Comparison of ENCODE assay signal across 23 cellular contexts in genomic region chr2:179954026-179954425, GRCh38. TPM values are rescaled to one million over a fixed set of nuclear protein-coding genes. Genes with fewer than 3 reads are reported as not detected.
DNase-seq lines count a peak whose midpoint lies in the region; ATAC-seq, FAIRE-seq and TF ChIP-seq lines count a peak whose summit lies in the region.
"Had no signal": no experiment of that assay in that cellular context is flagged by ENCODE, and none has a peak within 500 bp of the region (broad histone marks: within the 10 kb centered on the region; RNA-seq: fewer than 3 reads in every experiment).

No MANE protein-coding gene starts in this region.

- 45% methylated on average over 4 of the region's 4 CpGs for WGBS in HepG2 (ENCODE audit: low lambda C conversion rate)

- no peaks in the 10 kb centered on the region for H4K20me1 ChIP-seq in PC-9 (ENCODE audit: insufficient read depth)
- H4K20me1 ChIP-seq in HepG2 (ENCODE audit: insufficient read depth, low read length) = no peaks in the 10 kb centered on the region

- H3K9me2 ChIP-seq in PC-9 (ENCODE audit: insufficient read depth) = no peaks in the 10 kb centered on the region

- in situ Hi-C loops in HepG2 (cut with HindIII; ENCODE audit: extremely low pct_ligation_motif_present, low pct_unique_long_range_greater_than_20kb) = no loop called here

- H3K4me3 ChIP-seq in LNCaP clone FGC (ENCODE audit: low read depth, low read length) (no peak overlapping the region), PC-9 (no peak overlapping the region), HepG2 (replicated peaks in 1 of 3; ENCODE audit: insufficient read depth in 1 of 3, low read depth in 2 of 3, low read length in 3 of 3) (no peak overlapping the region), Caco-2 (ENCODE audit: low read depth, low read length) (no peak overlapping the region)
- H3K4me3 ChIP-seq: ascending aorta, thyroid gland had no signal

- H3K36me3 Mint-ChIP-seq in Caco-2 (ENCODE audit: insufficient read depth, unreplicated experiment) = peaks cover 28% of the 10 kb centered on the region

- TF ChIP-seq EP300 in HepG2 (IDR thresholded peaks at IDR 0.05; ENCODE audit: low read depth in 2 of 2, low read length in 2 of 2) (peak; percentile 35 to 89; a peak in 2 of 4 replicates), HepG2 (CRISPR knock-in tag; IDR thresholded peaks at IDR 0.05; ENCODE audit: borderline replicate concordance) (no peak)

- H3K4me3 Mint-ChIP-seq in Caco-2 (ENCODE audit: unreplicated experiment) = no peak overlapping the region
- H3K4me3 Mint-ChIP-seq: CD14-positive monocyte; neural crest cell; stimulated activated naive CD8-positive, alpha-beta T cell treated with anti-CD3 and anti-CD28 coated beads, Interleukin-15, Interleukin-2, amounts not matched to agents 100 ng/mL and 50 ng/mL, for 24 hours had no signal

- peak; percentile 76 for ATAC-seq in HepG2
- ATAC-seq in GM18873 (IDR thresholded peaks at IDR 0.05; ENCODE audit: low FRiP score, unreplicated experiment) = no peak
- ATAC-seq: activated naive CD4-positive, alpha-beta T cell treated with anti-CD3 and anti-CD28 coated beads, Interleukin-2, amount 50 U/mL, for 72 hours had no signal

- H3K36me3 ChIP-seq in PC-9 (ENCODE audit: low read depth) = peaks cover 66% of the 10 kb centered on the region
- H3K36me3 ChIP-seq in HepG2 (replicated peaks in 1 of 2; ENCODE audit: control insufficient read depth in 1 of 2, insufficient read depth in 2 of 2, low read length in 2 of 2) = peaks cover 12 to 62% of the 10 kb centered on the region in 2 experiments
- no peaks in the 10 kb centered on the region; the same call in 1 of the 2 replicates for H3K36me3 ChIP-seq in Caco-2 (ENCODE audit: control insufficient read depth, insufficient read depth, low read length)

- peak; percentile 20 for DNase-seq in DMS153 treated with DMSO at 0.1 percent for 48 hours (lab: John Stamatoyannopoulos, UW; ENCODE audit: unreplicated experiment)
- DNase-seq in LNCaP clone FGC (ENCODE audit: low read depth) = peak; percentile 85
- DNase-seq in PC-9 = peak in 1 of 2 experiments; percentile 67
- DNase-seq in HepG2 (ENCODE audit: low spot score) = peak; percentile 65
- DNase-seq in Caco-2 = no peak
- DNase-seq in NOMO-1 treated with DMSO at 0.1 percent for 48 hours (lab: John Stamatoyannopoulos, UW; ENCODE audit: unreplicated experiment) = no peak
- DNase-seq: caudate nucleus; dermis blood vessel endothelial cell; NCI-H187 treated with DMSO at 0.1 percent for 48 hours; NCI-H526; OCI-M1; posterior cingulate gyrus; SHP77; stimulated activated CD4-positive, alpha-beta T cell treated with anti-CD3 and anti-CD28 coated beads, Interleukin-15, amount 100 ng/mL, for 24 hours; thyroid gland had no signal

- CTCF ChIA-PET in PC-9 (lab: Charles Lee) = no interaction called here
- CTCF ChIA-PET in HepG2 (lab: Yijun Ruan, JAX; ENCODE audit: low intra/inter-chr PET ratio, low total read pairs) = no interaction called here
- CTCF ChIA-PET in Caco-2 (lab: Charles Lee) = no interaction called here

- no peak for TF ChIP-seq POLR2A in HepG2 (IDR thresholded peaks at IDR 0.05; ENCODE audit: insufficient read depth in 1 of 2, low read depth in 2 of 2, low read length in 2 of 2)

- intact Hi-C loops in PC-9 (cut with micrococcal nuclease; ENCODE audit: unreplicated experiment) = no loop called here
- intact Hi-C loops in HepG2 (cut with micrococcal nuclease; ENCODE audit: unreplicated experiment) = no loop called here
- intact Hi-C loops in Caco-2 (cut with micrococcal nuclease; ENCODE audit: unreplicated experiment) = no loop called here

- H3K27me3 ChIP-seq in PC-9 (ENCODE audit: insufficient read depth, low read depth) (no peaks in the 10 kb centered on the region), HepG2 (ENCODE audit: control insufficient read depth in 1 of 2, insufficient read depth in 2 of 2, low read length in 2 of 2) (no peaks in the 10 kb centered on the region), Caco-2 (replicated peaks; ENCODE audit: control insufficient read depth, insufficient read depth, low read length) (no peaks in the 10 kb centered on the region)
- H3K27me3 ChIP-seq: ascending aorta, thyroid gland had no signal

- no peak for FAIRE-seq in HepG2 (lab: Jason Lieb, UNC)
- FAIRE-seq: keratinocyte had no signal

- H3K27me3 Mint-ChIP-seq in Caco-2 (ENCODE audit: insufficient read depth, unreplicated experiment) = no peaks in the 10 kb centered on the region
- H3K27me3 Mint-ChIP-seq: stimulated activated naive CD8-positive, alpha-beta T cell treated with anti-CD3 and anti-CD28 coated beads, Interleukin-15, Interleukin-2, amounts not matched to agents 100 ng/mL and 50 ng/mL, for 24 hours had no signal

- H3F3A ChIP-seq in PC-9 (ENCODE audit: insufficient read depth, low read depth) = peaks cover 7% of the 10 kb centered on the region; the same call in 1 of the 2 replicates

- H3K4me1 ChIP-seq in PC-9 (replicated peaks; ENCODE audit: insufficient read depth) = peaks cover 12% of the 10 kb centered on the region; the same call in 1 of the 2 replicates
- peaks cover 17% of the 10 kb centered on the region for H3K4me1 ChIP-seq in HepG2 (ENCODE audit: insufficient read depth, low read length)
- H3K4me1 ChIP-seq in Caco-2 = no peaks in the 10 kb centered on the region
- H3K4me1 ChIP-seq: ascending aorta, thyroid gland had no signal

- no peak overlapping the region for H3K27ac Mint-ChIP-seq in Caco-2 (ENCODE audit: unreplicated experiment)
- H3K27ac Mint-ChIP-seq: activated T-helper 2 cell treated with anti-CD3 and anti-CD28 coated beads, Interferon-gamma antibody, Interleukin-2, Interleukin-4, amounts not matched to agents 10 μg/mL and 5 μg/mL and 100 μg/mL, durations not matched to agents 14 hours and 24 hours and 36 hours; stimulated activated naive CD8-positive, alpha-beta T cell treated with anti-CD3 and anti-CD28 coated beads, Interleukin-15, Interleukin-2, amounts not matched to agents 100 ng/mL and 50 ng/mL, for 24 hours had no signal

- no peak overlapping the region for H3K4me2 ChIP-seq in PC-9
- no peak overlapping the region for H3K4me2 ChIP-seq in HepG2 (ENCODE audit: low read depth, low read length)

- H3K4me1 Mint-ChIP-seq in Caco-2 (ENCODE audit: low read depth, unreplicated experiment) = no peaks in the 10 kb centered on the region
- H3K4me1 Mint-ChIP-seq: neural crest cell had no signal

- no peak for TF ChIP-seq RAD21 in HepG2 (CRISPR knock-in tag; IDR thresholded peaks at IDR 0.05)

- POLR2A ChIA-PET in PC-9 (lab: Charles Lee; ENCODE audit: unreplicated experiment) (interaction anchor here (0.6 kb wide), 1 partner anchor 43 kb away, joined by 3 read pairs; no protein-coding TSS in a partner anchor), HepG2 (lab: Yijun Ruan, JAX) (interaction anchor here (1.5 kb wide), 1 partner anchor 53 kb away, joined by 4 read pairs; the partner anchor contains the start of gene CWC22), Caco-2 (lab: Charles Lee) (no interaction called here)

- H3K27ac ChIP-seq in PC-9 = 0 out of 2 replicates have a peak overlapping the region, but pooled peaks have one; percentile 1
- no peak overlapping the region for H3K27ac ChIP-seq in HepG2 (ENCODE audit: extremely low read length, insufficient read depth, low read length)
- H3K27ac ChIP-seq: ascending aorta, thyroid gland had no signal

- no peak overlapping the region for H3K9ac ChIP-seq in HepG2 (ENCODE audit: insufficient read depth, low read depth, low read length)

- TF ChIP-seq CTCF in LNCaP clone FGC (IDR thresholded peaks at IDR 0.05; ENCODE audit: control insufficient read depth, extremely low read depth, insufficient read depth) (no peak), PC-9 (conservative IDR thresholded peaks at IDR 0.05) (no peak), HepG2 (CRISPR knock-in tag; IDR thresholded peaks at IDR 0.05) (no peak), Caco-2 (IDR thresholded peaks at IDR 0.05; ENCODE audit: insufficient read depth in 1 of 2, low read depth in 1 of 2, low read length in 1 of 2, severe bottlenecking in 1 of 2, unreplicated experiment in 1 of 2) (no peak)

- no TSS peak for BruUV-seq in PC-9 (replicated peaks; lab: Mats Ljungman, UMichigan)
- BruUV-seq in HepG2 (replicated peaks; lab: Mats Ljungman, UMichigan) = no TSS peak
- BruUV-seq in Caco-2 (replicated peaks; lab: Mats Ljungman, UMichigan) = no TSS peak

- no peaks in the 10 kb centered on the region for H3K9me3 Mint-ChIP-seq in Caco-2 (ENCODE audit: unreplicated experiment)
- H3K9me3 Mint-ChIP-seq: activated naive CD4-positive, alpha-beta T cell treated with anti-CD3 and anti-CD28 coated beads, Interleukin-2, amount 50 U/mL, for 72 hours; activated T-helper 2 cell treated with anti-CD3 and anti-CD28 coated beads, Interferon-gamma antibody, Interleukin-2, Interleukin-4, amounts not matched to agents 10 μg/mL and 5 μg/mL and 100 μg/mL, durations not matched to agents 14 hours and 24 hours and 36 hours; CD14-positive monocyte; neural crest cell; stimulated activated naive CD8-positive, alpha-beta T cell treated with anti-CD3 and anti-CD28 coated beads, Interleukin-15, Interleukin-2, amounts not matched to agents 100 ng/mL and 50 ng/mL, for 24 hours had no signal

- H2AFZ ChIP-seq in PC-9 = no peak overlapping the region
- H2AFZ ChIP-seq in HepG2 (ENCODE audit: low read length) = no peak overlapping the region

- no peaks in the 10 kb centered on the region for H3K9me3 ChIP-seq in PC-9 (ENCODE audit: insufficient read depth, low read depth)
- H3K9me3 ChIP-seq in HepG2 (ENCODE audit: low read length) = no peaks in the 10 kb centered on the region
- H3K9me3 ChIP-seq in Caco-2 = no peaks in the 10 kb centered on the region
- H3K9me3 ChIP-seq: ascending aorta, thyroid gland had no signal

- H3K79me2 ChIP-seq in PC-9 (ENCODE audit: low read depth) (no peaks in the 10 kb centered on the region), HepG2 (ENCODE audit: insufficient read depth, low read length) (no peaks in the 10 kb centered on the region)

RNA-seq across cellular contexts. Expression of gene CWC22, which starts 53.1 kb away (rescaled TPM):
- 31.2 and 35.2 TPM in 2 replicates for total RNA-seq in PC-9 (2021)
- total RNA-seq in HepG2 (2016; rRNA removed; fragmentation: Illumina TruSeq; extraction: Trizol) = 29.2 and 52.2 TPM in 2 replicates
- total RNA-seq in HepG2 (2016; cell fraction: cytosol; rRNA removed; fragmentation: Illumina TruSeq; extraction: Trizol; ENCODE audit: low read depth) = 4.8 and 6.0 TPM in 2 replicates
- 31.1 and 52.7 TPM in 2 replicates for total RNA-seq in HepG2 (2016; cell fraction: insoluble cytoplasmic fraction; rRNA removed; fragmentation: Illumina TruSeq; extraction: Trizol)
- total RNA-seq in HepG2 (2016; cell fraction: membrane; rRNA removed; fragmentation: Illumina TruSeq; extraction: Trizol) = 11.5 and 13.5 TPM in 2 replicates
- total RNA-seq in HepG2 (2016; cell fraction: nucleus; rRNA removed; fragmentation: Illumina TruSeq; extraction: Trizol) = 29.2 and 32.8 TPM in 2 replicates
- polyA plus RNA-seq in HepG2 (2011; rRNA removed) = 4.9 and 5.7 TPM in 2 replicates
- 2.0 and 3.3 TPM in 2 replicates for polyA plus RNA-seq in HepG2 (2011; cell fraction: cytosol; rRNA removed)
- 5.7 and 7.6 TPM in 2 replicates for polyA plus RNA-seq in HepG2 (2011; cell fraction: nucleus; rRNA removed)
- polyA plus RNA-seq in HepG2 (2012) = 20.9 and 28.6 TPM in 2 replicates
- polyA plus RNA-seq in HepG2 (2016; cell fraction: cytosol; fragmentation: Illumina TruSeq; extraction: Trizol; ENCODE audit: low read depth) = 0.75 and 1.2 TPM in 2 replicates
- 38.5 and 41.2 TPM in 2 replicates for polyA plus RNA-seq in HepG2 (2016; cell fraction: insoluble cytoplasmic fraction; fragmentation: Illumina TruSeq; extraction: Trizol; ENCODE audit: low read depth)
- polyA plus RNA-seq in HepG2 (2016; cell fraction: membrane; fragmentation: Illumina TruSeq; extraction: Trizol; ENCODE audit: low read depth) = 1.9 and 2.3 TPM in 2 replicates
- 36.0 and 37.0 TPM in 2 replicates for polyA plus RNA-seq in HepG2 (2016; cell fraction: nucleus; fragmentation: Illumina TruSeq; extraction: Trizol; ENCODE audit: insufficient read depth, low read depth)
- polyA minus RNA-seq in HepG2 (2011; rRNA and poly(A)+ RNA removed; ENCODE audit: low replicate concordance) = 1.5 and 2.0 TPM in 2 replicates
- polyA minus RNA-seq in HepG2 (2011; cell fraction: cytosol; rRNA and poly(A)+ RNA removed) = 6.3 and 6.7 TPM in 2 replicates
- polyA minus RNA-seq in HepG2 (2011; cell fraction: nucleus; rRNA and poly(A)+ RNA removed) = 21.5 and 24.7 TPM in 2 replicates
- total RNA-seq in Caco-2 (2022) = 20.3 and 20.5 TPM in 2 replicates

Comparison
In these comparisons a context has a peak if more than half of its experiments do, and no peak if none do; other contexts are left out.
1. DNase-seq: peak in DMS153 treated with DMSO at 0.1 percent for 48 hours (single experiment), LNCaP clone FGC (single experiment) and HepG2 (single experiment); none in Caco-2 (0 of 2) and NOMO-1 treated with DMSO at 0.1 percent for 48 hours (single experiment).